In the genomic region with DNA sequence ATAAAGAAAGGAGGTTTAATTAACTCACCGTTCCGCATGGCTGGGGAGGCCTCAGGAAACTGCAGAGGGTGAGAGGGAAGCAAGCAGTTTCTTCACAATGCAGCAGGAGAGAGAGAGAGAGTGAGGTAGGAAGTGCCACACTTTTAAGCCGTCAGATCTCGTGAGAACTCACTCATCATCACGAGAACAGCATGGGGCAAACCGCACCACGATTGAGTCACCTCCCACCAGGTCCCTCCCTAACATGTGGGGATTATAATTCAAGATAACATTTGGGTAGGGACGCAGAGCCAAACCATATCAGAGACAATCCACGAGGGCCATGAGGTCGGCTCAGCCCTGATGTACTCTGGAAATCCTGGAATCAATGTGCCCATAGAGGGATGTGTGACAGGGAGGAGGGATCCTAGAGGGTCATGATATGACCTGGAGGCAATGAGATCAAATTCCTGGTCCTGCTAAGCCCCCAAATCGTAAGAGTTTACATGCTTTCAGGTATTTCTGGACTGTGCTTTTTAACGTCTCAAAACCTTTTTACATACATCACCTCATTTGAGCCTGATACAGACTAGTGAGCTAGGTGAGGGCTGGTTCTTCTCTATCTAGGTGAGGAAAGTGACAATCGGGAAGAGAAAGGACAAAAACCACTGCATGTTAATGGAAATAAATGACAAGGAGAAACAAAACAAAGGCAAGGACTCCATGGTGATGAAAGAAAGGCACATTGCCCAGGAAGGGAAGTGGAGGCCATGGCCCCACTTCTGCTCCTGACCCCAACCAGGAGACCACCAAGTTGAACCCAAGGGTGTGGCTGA, we compare ENCODE assay signal across 14 cellular contexts. TPM values are rescaled to one million over a fixed set of nuclear protein-coding genes. Genes with fewer than 3 reads are reported as not detected.
A peak's percentile ranks its signal among the peaks of the same experiment; 100 is the strongest.
DNase-seq lines count a peak whose midpoint lies in the region; ATAC-seq, FAIRE-seq and TF ChIP-seq lines count a peak whose summit lies in the region.
"Had no signal": no experiment of that assay in that cellular context is flagged by ENCODE, and none has a peak within 500 bp of the region (broad histone marks: within the 10 kb centered on the region; RNA-seq: fewer than 3 reads in every experiment).

No MANE protein-coding gene starts in this region.

- intact Hi-C loops in heart right ventricle (cut with DNase I) = no loop called here

- H3K9me1 ChIP-seq in keratinocyte (ENCODE audit: control insufficient read depth, extremely low read depth, insufficient read depth, low read length) = no peaks in the 10 kb centered on the region

- 75 to 82% methylated on average over 13 of the region's 13 CpGs for WGBS in heart right ventricle, 2 donors

- H3K4me1 ChIP-seq in keratinocyte (ENCODE audit: control insufficient read depth, extremely low read depth, insufficient read depth, low read length) (peaks cover 21% of the 10 kb centered on the region), heart right ventricle (no peaks in the 10 kb centered on the region)

- no peaks in the 10 kb centered on the region for H3K36me3 Mint-ChIP-seq in glutamatergic neuron (ENCODE audit: unreplicated experiment)
- H3K36me3 Mint-ChIP-seq: activated CD4-positive, alpha-beta memory T cell treated with anti-CD3 and anti-CD28 coated beads for 36 hours had no signal

- peak overlapping the region; percentile 65 for H3K9ac ChIP-seq in keratinocyte (ENCODE audit: control insufficient read depth, extremely low read depth, insufficient read depth, low read length)

- H2AFZ ChIP-seq in keratinocyte (ENCODE audit: control insufficient read depth, low read length) = no peak overlapping the region

- dilution Hi-C loops in keratinocyte (cut with MboI; ENCODE audit: extremely low pct_ligation_motif_present, low sequenced_read_pairs) = loop anchor here (25.0 kb wide), 1 partner anchor 173 kb away; no protein-coding TSS in a partner anchor

- H4K20me1 ChIP-seq in keratinocyte (ENCODE audit: control insufficient read depth, extremely low read depth, insufficient read depth, low read length) = no peaks in the 10 kb centered on the region

- no peaks in the 10 kb centered on the region for H3K9me3 Mint-ChIP-seq in glutamatergic neuron (ENCODE audit: unreplicated experiment)
- H3K9me3 Mint-ChIP-seq: activated CD4-positive, alpha-beta memory T cell treated with anti-CD3 and anti-CD28 coated beads for 36 hours; activated T-helper 17 cell treated with anti-CD3 and anti-CD28 coated beads, Interleukin-2, amount 50 U/mL, for 72 hours; dendritic cell treated with granulocyte-macrophage colony-stimulating factor and Interleukin-4, amounts not matched to agents 40 ng/mL and 50 ng/mL, for 4 days; T-helper 1 cell treated with Interleukin-12 subunit alpha and Interleukin-12 subunit beta and Interleukin-4 antibody, amounts not matched to agents 30 μg/mL and 1 μg/mL, for 36 hours had no signal

- H3K27ac Mint-ChIP-seq in glutamatergic neuron (ENCODE audit: unreplicated experiment) = no peak overlapping the region
- H3K27ac Mint-ChIP-seq: activated CD4-positive, alpha-beta memory T cell treated with anti-CD3 and anti-CD28 coated beads for 36 hours; activated T-helper 17 cell treated with anti-CD3 and anti-CD28 coated beads, Interleukin-2, amount 50 U/mL, for 72 hours; dendritic cell treated with granulocyte-macrophage colony-stimulating factor and Interleukin-4, amounts not matched to agents 40 ng/mL and 50 ng/mL, for 4 days; T-helper 1 cell treated with Interleukin-12 subunit alpha and Interleukin-12 subunit beta and Interleukin-4 antibody, amounts not matched to agents 30 μg/mL and 1 μg/mL, for 36 hours had no signal

- H3K27me3 Mint-ChIP-seq in glutamatergic neuron (ENCODE audit: unreplicated experiment) = peaks cover 2% of the 10 kb centered on the region
- H3K27me3 Mint-ChIP-seq: dendritic cell treated with granulocyte-macrophage colony-stimulating factor and Interleukin-4, amounts not matched to agents 40 ng/mL and 50 ng/mL, for 4 days had no signal

- H3K27ac ChIP-seq in keratinocyte (ENCODE audit: control insufficient read depth, insufficient read depth, low read length) = peak overlapping the region; percentile 50
- H3K27ac ChIP-seq in heart right ventricle = no peak overlapping the region

- no peak for TF ChIP-seq CTCF in keratinocyte (optimal IDR thresholded peaks at IDR 0.05 in 1 of 3, IDR thresholded peaks at IDR 0.05 in 1 of 3, conservative IDR thresholded peaks at IDR 0.05 in 1 of 3; ENCODE audit: extremely low read depth in 1 of 3, insufficient read depth in 2 of 3, low read length in 3 of 3)
- no peak for TF ChIP-seq CTCF in glutamatergic neuron (IDR thresholded peaks at IDR 0.05; ENCODE audit: partially characterized antibody, unreplicated experiment)
- TF ChIP-seq CTCF in heart right ventricle (IDR thresholded peaks at IDR 0.05) = no peak

- in situ Hi-C loops in ACHN (cut with HindIII; ENCODE audit: low pct_ligation_motif_present, low pct_unique_long_range_greater_than_20kb, low sequenced_read_pairs) = no loop called here

- H3K4me3 ChIP-seq in keratinocyte (ENCODE audit: control insufficient read depth in 2 of 3, extremely low read depth in 1 of 3, insufficient read depth in 2 of 3, low read depth in 1 of 3, low read length in 3 of 3) (peak overlapping the region in 2 of 3 experiments; percentile 53 to 69), heart right ventricle (no peak overlapping the region)

- H3K36me3 ChIP-seq in keratinocyte (ENCODE audit: control insufficient read depth in 2 of 2, extremely low read depth in 1 of 2, insufficient read depth in 2 of 2, low read length in 2 of 2) = peaks cover 4 to 6% of the 10 kb centered on the region in 2 experiments
- H3K36me3 ChIP-seq in heart right ventricle = no peaks in the 10 kb centered on the region

- no peak for FAIRE-seq in keratinocyte (lab: Jason Lieb, UNC)

- H3K4me2 ChIP-seq in keratinocyte (ENCODE audit: control insufficient read depth, extremely low read depth, insufficient read depth, low read depth, low read length) = no peak overlapping the region

- no peak overlapping the region for H3K4me3 Mint-ChIP-seq in glutamatergic neuron (ENCODE audit: unreplicated experiment)
- H3K4me3 Mint-ChIP-seq: activated CD4-positive, alpha-beta memory T cell treated with anti-CD3 and anti-CD28 coated beads for 36 hours; activated T-helper 17 cell treated with anti-CD3 and anti-CD28 coated beads, Interleukin-2, amount 50 U/mL, for 72 hours; dendritic cell treated with granulocyte-macrophage colony-stimulating factor and Interleukin-4, amounts not matched to agents 40 ng/mL and 50 ng/mL, for 4 days; T-helper 1 cell treated with Interleukin-12 subunit alpha and Interleukin-12 subunit beta and Interleukin-4 antibody, amounts not matched to agents 30 μg/mL and 1 μg/mL, for 36 hours had no signal

- H3K79me2 ChIP-seq in keratinocyte (ENCODE audit: control insufficient read depth, insufficient read depth, low read length) = no peaks in the 10 kb centered on the region

- no peaks in the 10 kb centered on the region for H3K4me1 Mint-ChIP-seq in glutamatergic neuron (ENCODE audit: low read depth, unreplicated experiment)

- no peak for ATAC-seq in heart right ventricle
- ATAC-seq: activated T-helper 17 cell treated with anti-CD3 and anti-CD28 coated beads, Interleukin-2, amount 50 U/mL, for 72 hours had no signal

- H3K27me3 ChIP-seq in keratinocyte (ENCODE audit: control insufficient read depth, extremely low read depth, insufficient read depth, low read length) (no peaks in the 10 kb centered on the region), heart right ventricle (peaks cover 0 to 20% (median 7%) of the 10 kb centered on the region in 7 donors)

- DNase-seq in ACHN (peak; percentile 89), HT1080 (ENCODE audit: low read depth) (peak; percentile 45), SK-N-DZ (ENCODE audit: low spot score) (peak; percentile 80), keratinocyte (ENCODE audit: low read depth, low spot score) (peak; percentile 41), glutamatergic neuron (no peak), DMS53 (lab: John Stamatoyannopoulos, UW) (no peak), heart right ventricle (no peak)
- DNase-seq in stimulated activated naive CD4-positive, alpha-beta T cell (lab: John Stamatoyannopoulos, UW) = no peak
- DNase-seq: activated CD4-positive, alpha-beta memory T cell treated with anti-CD3 and anti-CD28 coated beads for 36 hours; amygdala; foreskin fibroblast had no signal

- H3K9me3 ChIP-seq in keratinocyte (ENCODE audit: control insufficient read depth, low read depth, low read length) (no peaks in the 10 kb centered on the region), heart right ventricle (no peaks in the 10 kb centered on the region)

RNA-seq across cellular contexts. Expression of a gene that starts 19.5 kb away (rescaled TPM):
- total RNA-seq in HT1080 (2014; rRNA removed; shearing (Covaris generic)) = 0.07 and 0.21 TPM in 2 replicates
- 0.03 TPM in 1 of 2 replicates, not detected in the other for polyA plus RNA-seq in HT1080 (2015; cell fraction: cytosol; rRNA removed)
- polyA plus RNA-seq in HT1080 (2015; cell fraction: nucleus; rRNA removed) = 0.05 TPM in 1 of 2 replicates, not detected in the other
- polyA plus RNA-seq in SK-N-DZ (2014; cell fraction: cytosol; rRNA removed) = not detected in 2 replicates
- polyA plus RNA-seq in SK-N-DZ (2014; cell fraction: nucleus; rRNA removed) = not detected in 2 replicates
- polyA plus RNA-seq in keratinocyte (1.4 to 2.1 TPM (median 1.6 TPM) in 3 replicates), heart right ventricle (under 1 TPM; 0.15 to 0.35 TPM)
- polyA plus RNA-seq in keratinocyte (2011; ENCODE audit: low read depth) = 1.8 TPM
- polyA plus RNA-seq in keratinocyte (2011; cell fraction: cytosol; rRNA removed) = 1.1 and 1.8 TPM in 2 replicates
- 2.2 and 2.4 TPM in 2 replicates for polyA plus RNA-seq in keratinocyte (2011; cell fraction: nucleus; rRNA removed)
- polyA plus RNA-seq in keratinocyte (2012; ENCODE audit: low replicate concordance) = 1.3 and 2.9 TPM in 2 replicates
- 1.2 to 1.8 TPM (median 1.7 TPM) in 3 replicates for polyA minus RNA-seq in keratinocyte
- 6.7 TPM for polyA minus RNA-seq in keratinocyte (2011; cell fraction: cytosol; rRNA and poly(A)+ RNA removed)
- 4.0 and 6.3 TPM in 2 replicates for polyA minus RNA-seq in keratinocyte (2011; cell fraction: nucleus; rRNA and poly(A)+ RNA removed)
- total RNA-seq in glutamatergic neuron (ENCODE audit: unreplicated experiment) (not detected), heart right ventricle (1 to 10 TPM in 1 of 10 donors, under 1 TPM in 8, not detected in 1; 0.12 to 1.3 (median 0.28) TPM)
- total RNA-seq: activated CD4-positive, alpha-beta memory T cell treated with anti-CD3 and anti-CD28 coated beads for 36 hours; activated T-helper 17 cell treated with anti-CD3 and anti-CD28 coated beads, Interleukin-2, amount 50 U/mL, for 72 hours had no signal

Comparison
In these comparisons a context has a peak if more than half of its experiments do, and no peak if none do; other contexts are left out.
1. DNase-seq: peak in ACHN (single experiment), HT1080 (single experiment), SK-N-DZ (single experiment) and keratinocyte (single experiment); none in glutamatergic neuron (single experiment), DMS53 (single experiment), stimulated activated naive CD4-positive, alpha-beta T cell (0 of 6) and heart right ventricle (0 of 2).
2. H3K4me3 ChIP-seq: peak in keratinocyte (2 of 3); none in heart right ventricle (0 of 10).